Comparison of ENCODE assay signal across 1 cellular context in the genomic region with DNA sequence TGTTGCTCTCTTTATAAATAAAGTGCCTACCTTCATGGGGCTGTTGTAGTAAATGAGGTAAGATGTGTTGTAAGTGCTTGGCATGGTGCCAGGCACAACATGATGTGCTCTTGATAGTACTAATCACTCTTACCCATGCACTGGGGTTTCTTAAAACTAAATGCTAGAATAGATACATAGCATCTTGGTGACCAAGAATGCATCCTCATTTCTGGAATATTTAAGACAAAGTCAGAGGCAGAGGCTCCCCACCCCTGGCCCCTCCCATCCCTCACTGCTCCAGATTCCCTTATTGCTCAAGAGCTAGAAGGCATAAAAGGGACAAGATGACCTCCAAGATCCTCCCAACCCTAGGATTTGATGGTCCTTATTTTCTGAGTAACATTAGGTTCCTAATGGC.
TF ChIP-seq lines count a peak whose summit lies in the region.

No MANE protein-coding gene starts in this region.

TF ChIP-seq in K562, 482 proteins besides CTCF, POLR2A, EP300 and RAD21 (continued from another document and continues in another):
- TF ChIP-seq, protein P1, sequence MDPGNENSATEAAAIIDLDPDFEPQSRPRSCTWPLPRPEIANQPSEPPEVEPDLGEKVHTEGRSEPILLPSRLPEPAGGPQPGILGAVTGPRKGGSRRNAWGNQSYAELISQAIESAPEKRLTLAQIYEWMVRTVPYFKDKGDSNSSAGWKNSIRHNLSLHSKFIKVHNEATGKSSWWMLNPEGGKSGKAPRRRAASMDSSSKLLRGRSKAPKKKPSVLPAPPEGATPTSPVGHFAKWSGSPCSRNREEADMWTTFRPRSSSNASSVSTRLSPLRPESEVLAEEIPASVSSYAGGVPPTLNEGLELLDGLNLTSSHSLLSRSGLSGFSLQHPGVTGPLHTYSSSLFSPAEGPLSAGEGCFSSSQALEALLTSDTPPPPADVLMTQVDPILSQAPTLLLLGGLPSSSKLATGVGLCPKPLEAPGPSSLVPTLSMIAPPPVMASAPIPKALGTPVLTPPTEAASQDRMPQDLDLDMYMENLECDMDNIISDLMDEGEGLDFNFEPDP (CRISPR knock-in tag; IDR thresholded peaks at IDR 0.05): no peak
- TF ChIP-seq ETS1 (conservative IDR thresholded peaks at IDR 0.05; ENCODE audit: control insufficient read depth, low read depth, low read length) (no peak), ATF7 (IDR thresholded peaks at IDR 0.05) (peak; percentile 40; the same call in 1 of the 2 replicates), ZNF766 (CRISPR knock-in tag; conservative IDR thresholded peaks at IDR 0.05) (peak; percentile 90), MAFK (IDR thresholded peaks at IDR 0.05; ENCODE audit: low read length) (no peak), CBX3 (IDR thresholded peaks at IDR 0.05; ENCODE audit: borderline replicate concordance in 1 of 2, low read length in 2 of 2) (0 out of 3 replicates have a peak, but pooled peaks of 1 of the 2 experiments have one; percentile 25), HDAC6 (IDR thresholded peaks at IDR 0.05; ENCODE audit: low read depth, low read length) (no peak), BRCA1 (IDR thresholded peaks at IDR 0.05) (no peak), BRCA1 (CRISPR knock-in tag; IDR thresholded peaks at IDR 0.05) (no peak), ZNF134 (CRISPR knock-in tag; conservative IDR thresholded peaks at IDR 0.05) (no peak), TEAD4 (IDR thresholded peaks at IDR 0.05; ENCODE audit: low read length) (peak; percentile 82), TEAD4 (CRISPR knock-in tag; IDR thresholded peaks at IDR 0.05; ENCODE audit: borderline replicate concordance) (no peak), CEBPG (CRISPR knock-in tag; IDR thresholded peaks at IDR 0.05) (no peak), CEBPG (tag; conservative IDR thresholded peaks at IDR 0.05 in 1 of 2, IDR thresholded peaks at IDR 0.05 in 1 of 2) (peak in 1 of 2 experiments; percentile 12; a peak in 1 of 4 replicates), ZKSCAN8 (CRISPR knock-in tag; IDR thresholded peaks at IDR 0.05) (no peak), GTF2A2 (tag; IDR thresholded peaks at IDR 0.05) (no peak), EGR1 (conservative IDR thresholded peaks at IDR 0.05) (no peak), HNRNPH1 (optimal IDR thresholded peaks at IDR 0.05; ENCODE audit: low read depth, low read length) (no peak), RBM22 (IDR thresholded peaks at IDR 0.05; ENCODE audit: low read depth, low read length, poor library complexity, severe bottlenecking) (no peak), ZZZ3 (IDR thresholded peaks at IDR 0.05) (no peak), DPF2 (IDR thresholded peaks at IDR 0.05) (peak; percentile 70; the same call in 1 of the 2 replicates), SPI1 (IDR thresholded peaks at IDR 0.05; ENCODE audit: borderline replicate concordance, low read depth, low read length) (no peak), ZFP36 (IDR thresholded peaks at IDR 0.05; ENCODE audit: low read depth, low read length, partially characterized antibody) (no peak), SMARCA4 (IDR thresholded peaks at IDR 0.05) (peak; percentile 56; the same call in 1 of the 2 replicates), JUND (IDR thresholded peaks at IDR 0.05; ENCODE audit: borderline replicate concordance, low read depth, low read length) (no peak), JUND (tag; IDR thresholded peaks at IDR 0.05; ENCODE audit: borderline replicate concordance, low read depth, low read length) (0 out of 3 replicates have a peak, but pooled peaks have one; percentile 28), STAT5A (IDR thresholded peaks at IDR 0.05; ENCODE audit: borderline replicate concordance, low read length) (peak; percentile 47; the same call in 1 of the 2 replicates), RBBP5 (IDR thresholded peaks at IDR 0.05; ENCODE audit: borderline replicate concordance, insufficient read depth, low read length, poor library complexity, severe bottlenecking) (no peak), TRIM25 (IDR thresholded peaks at IDR 0.05; ENCODE audit: borderline replicate concordance) (no peak), TRIM24 (IDR thresholded peaks at IDR 0.05) (peak in 1 of 2 experiments; percentile 51; a peak in 3 of 4 replicates), SMAD1 (IDR thresholded peaks at IDR 0.05; ENCODE audit: low read depth, low read length, partially characterized antibody) (peak; percentile 96), MTA2 (IDR thresholded peaks at IDR 0.05; ENCODE audit: low read depth) (peak; percentile 35), ARID1B (IDR thresholded peaks at IDR 0.05) (peak; percentile 80), CBFA2T2 (conservative IDR thresholded peaks at IDR 0.05) (peak; percentile 66), HINFP (tag; conservative IDR thresholded peaks at IDR 0.05; ENCODE audit: low read depth) (no peak), NFIC (IDR thresholded peaks at IDR 0.05) (peak; percentile 100), CEBPB (tag; IDR thresholded peaks at IDR 0.05) (peak; percentile 82), TRIM28 (IDR thresholded peaks at IDR 0.05) (no peak), MCM3 (IDR thresholded peaks at IDR 0.05) (no peak), NFIX (CRISPR knock-in tag; IDR thresholded peaks at IDR 0.05; ENCODE audit: low read depth) (peak; percentile 97), ETV6 (IDR thresholded peaks at IDR 0.05; ENCODE audit: borderline replicate concordance in 1 of 2, low read depth in 2 of 2, low read length in 1 of 2) (no peak), ETV6 (CRISPR knock-in tag; IDR thresholded peaks at IDR 0.05; ENCODE audit: borderline replicate concordance) (no peak), HNRNPLL (IDR thresholded peaks at IDR 0.05; ENCODE audit: low read depth, low read length, poor library complexity, severe bottlenecking) (no peak), CBFA2T3 (IDR thresholded peaks at IDR 0.05) (peak; percentile 82), ZNF699 (CRISPR knock-in tag; IDR thresholded peaks at IDR 0.05; ENCODE audit: insufficient replicate concordance) (no peak), TAL1 (IDR thresholded peaks at IDR 0.05) (peak; percentile 75), CXXC5 (CRISPR knock-in tag; IDR thresholded peaks at IDR 0.05) (0 out of 2 replicates have a peak, but pooled peaks have one; percentile 17), TCF3 (CRISPR knock-in tag; IDR thresholded peaks at IDR 0.05) (peak; percentile 74), MTF1 (CRISPR knock-in tag; IDR thresholded peaks at IDR 0.05; ENCODE audit: borderline replicate concordance) (no peak), CHD4 (IDR thresholded peaks at IDR 0.05; ENCODE audit: insufficient read depth, insufficient replicate concordance, low read depth, low read length, poor library complexity, severe bottlenecking) (no peak), ZC3H8 (IDR thresholded peaks at IDR 0.05) (no peak), SMARCE1 (IDR thresholded peaks at IDR 0.05) (0 out of 2 replicates have a peak, but pooled peaks have one; percentile 25), SMAD4 (CRISPR knock-in tag; conservative IDR thresholded peaks at IDR 0.05) (0 out of 2 replicates have a peak, but pooled peaks have one; percentile 22), PRPF4 (IDR thresholded peaks at IDR 0.05; ENCODE audit: insufficient read depth, low read depth, low read length, poor library complexity, severe bottlenecking) (no peak), POLR2AphosphoS5 (IDR thresholded peaks at IDR 0.05; ENCODE audit: control insufficient read depth, insufficient read depth, low read depth, low read length) (peak; percentile 46; the same call in 1 of the 2 replicates), NCOR1 (IDR thresholded peaks at IDR 0.05) (peak; percentile 54; the same call in 1 of the 2 replicates), KDM5B (IDR thresholded peaks at IDR 0.05; ENCODE audit: insufficient replicate concordance, low read depth, low read length) (no peak)
- TF ChIP-seq, protein P2, sequence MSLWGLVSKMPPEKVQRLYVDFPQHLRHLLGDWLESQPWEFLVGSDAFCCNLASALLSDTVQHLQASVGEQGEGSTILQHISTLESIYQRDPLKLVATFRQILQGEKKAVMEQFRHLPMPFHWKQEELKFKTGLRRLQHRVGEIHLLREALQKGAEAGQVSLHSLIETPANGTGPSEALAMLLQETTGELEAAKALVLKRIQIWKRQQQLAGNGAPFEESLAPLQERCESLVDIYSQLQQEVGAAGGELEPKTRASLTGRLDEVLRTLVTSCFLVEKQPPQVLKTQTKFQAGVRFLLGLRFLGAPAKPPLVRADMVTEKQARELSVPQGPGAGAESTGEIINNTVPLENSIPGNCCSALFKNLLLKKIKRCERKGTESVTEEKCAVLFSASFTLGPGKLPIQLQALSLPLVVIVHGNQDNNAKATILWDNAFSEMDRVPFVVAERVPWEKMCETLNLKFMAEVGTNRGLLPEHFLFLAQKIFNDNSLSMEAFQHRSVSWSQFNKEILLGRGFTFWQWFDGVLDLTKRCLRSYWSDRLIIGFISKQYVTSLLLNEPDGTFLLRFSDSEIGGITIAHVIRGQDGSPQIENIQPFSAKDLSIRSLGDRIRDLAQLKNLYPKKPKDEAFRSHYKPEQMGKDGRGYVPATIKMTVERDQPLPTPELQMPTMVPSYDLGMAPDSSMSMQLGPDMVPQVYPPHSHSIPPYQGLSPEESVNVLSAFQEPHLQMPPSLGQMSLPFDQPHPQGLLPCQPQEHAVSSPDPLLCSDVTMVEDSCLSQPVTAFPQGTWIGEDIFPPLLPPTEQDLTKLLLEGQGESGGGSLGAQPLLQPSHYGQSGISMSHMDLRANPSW (CRISPR knock-in tag; IDR thresholded peaks at IDR 0.05): no peak
- TF ChIP-seq, protein P3, sequence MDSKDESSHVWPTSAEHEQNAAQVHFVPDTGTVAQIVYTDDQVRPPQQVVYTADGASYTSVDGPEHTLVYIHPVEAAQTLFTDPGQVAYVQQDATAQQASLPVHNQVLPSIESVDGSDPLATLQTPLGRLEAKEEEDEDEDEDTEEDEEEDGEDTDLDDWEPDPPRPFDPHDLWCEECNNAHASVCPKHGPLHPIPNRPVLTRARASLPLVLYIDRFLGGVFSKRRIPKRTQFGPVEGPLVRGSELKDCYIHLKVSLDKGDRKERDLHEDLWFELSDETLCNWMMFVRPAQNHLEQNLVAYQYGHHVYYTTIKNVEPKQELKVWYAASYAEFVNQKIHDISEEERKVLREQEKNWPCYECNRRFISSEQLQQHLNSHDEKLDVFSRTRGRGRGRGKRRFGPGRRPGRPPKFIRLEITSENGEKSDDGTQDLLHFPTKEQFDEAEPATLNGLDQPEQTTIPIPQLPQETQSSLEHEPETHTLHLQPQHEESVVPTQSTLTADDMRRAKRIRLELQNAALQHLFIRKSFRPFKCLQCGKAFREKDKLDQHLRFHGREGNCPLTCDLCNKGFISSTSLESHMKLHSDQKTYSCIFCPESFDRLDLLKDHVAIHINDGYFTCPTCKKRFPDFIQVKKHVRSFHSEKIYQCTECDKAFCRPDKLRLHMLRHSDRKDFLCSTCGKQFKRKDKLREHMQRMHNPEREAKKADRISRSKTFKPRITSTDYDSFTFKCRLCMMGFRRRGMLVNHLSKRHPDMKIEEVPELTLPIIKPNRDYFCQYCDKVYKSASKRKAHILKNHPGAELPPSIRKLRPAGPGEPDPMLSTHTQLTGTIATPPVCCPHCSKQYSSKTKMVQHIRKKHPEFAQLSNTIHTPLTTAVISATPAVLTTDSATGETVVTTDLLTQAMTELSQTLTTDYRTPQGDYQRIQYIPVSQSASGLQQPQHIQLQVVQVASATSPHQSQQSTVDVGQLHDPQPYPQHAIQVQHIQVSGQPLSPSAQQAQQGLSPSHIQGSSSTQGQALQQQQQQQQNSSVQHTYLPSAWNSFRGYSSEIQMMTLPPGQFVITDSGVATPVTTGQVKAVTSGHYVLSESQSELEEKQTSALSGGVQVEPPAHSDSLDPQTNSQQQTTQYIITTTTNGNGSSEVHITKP (IDR thresholded peaks at IDR 0.05; ENCODE audit: partially characterized antibody): no peak
- TF ChIP-seq, protein P4, sequence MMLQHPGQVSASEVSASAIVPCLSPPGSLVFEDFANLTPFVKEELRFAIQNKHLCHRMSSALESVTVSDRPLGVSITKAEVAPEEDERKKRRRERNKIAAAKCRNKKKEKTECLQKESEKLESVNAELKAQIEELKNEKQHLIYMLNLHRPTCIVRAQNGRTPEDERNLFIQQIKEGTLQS (IDR thresholded peaks at IDR 0.05): 0 out of 2 replicates have a peak, but pooled peaks have one; percentile 8
- TF ChIP-seq, protein P4 (CRISPR knock-in tag; conservative IDR thresholded peaks at IDR 0.05): no peak
